Comparison of ENCODE assay signal across 14 cellular contexts in the genomic region with DNA sequence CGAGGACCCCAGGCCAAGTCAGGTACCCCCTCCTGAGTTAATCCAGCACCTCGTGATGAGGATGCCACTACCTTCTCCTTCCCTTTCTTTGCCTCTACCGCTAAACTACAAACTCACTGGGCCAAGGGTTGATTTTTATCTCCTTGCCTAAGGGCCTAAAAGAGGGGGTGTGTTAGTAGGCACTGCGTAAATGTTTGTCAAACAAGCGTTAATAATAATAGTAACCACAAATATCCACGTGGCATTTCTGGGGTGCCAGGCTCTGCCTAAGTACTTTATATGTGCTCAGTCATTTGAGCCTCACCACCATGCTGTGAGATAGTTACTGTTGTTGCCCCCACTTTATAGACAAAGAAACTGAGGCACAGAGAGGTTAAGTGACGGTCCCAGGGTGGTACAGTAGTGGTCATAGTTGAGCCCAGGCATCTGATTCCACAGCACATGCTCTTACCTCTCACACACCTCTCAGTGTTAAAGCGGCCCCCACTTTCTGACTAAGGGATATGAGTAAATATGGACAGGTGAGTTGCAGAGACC. TPM values are rescaled to one million over a fixed set of nuclear protein-coding genes. Genes with fewer than 3 reads are reported as not detected.
DNase-seq lines count a peak whose midpoint lies in the region; ATAC-seq and TF ChIP-seq lines count a peak whose summit lies in the region.
"Had no signal": no experiment of that assay in that cellular context is flagged by ENCODE, and none has a peak within 500 bp of the region (broad histone marks: within the 10 kb centered on the region; RNA-seq: fewer than 3 reads in every experiment).

No MANE protein-coding gene starts in this region.

- H3K9me3 ChIP-seq in neutrophil: no peaks in the 10 kb centered on the region
- no peaks in the 10 kb centered on the region for H3K9me3 ChIP-seq in upper lobe of left lung

- WGBS in upper lobe of left lung, 2 donors: 67 to 73% methylated on average over 8 of the region's 8 CpGs

- peak overlapping the region; percentile 49 to 50 for H3K4me3 ChIP-seq in neutrophil (ENCODE audit: low read depth in 1 of 2, low read length in 1 of 2)
- H3K4me3 ChIP-seq in upper lobe of left lung: no peak overlapping the region
- H3K4me3 ChIP-seq: MG63 had no signal

- intact Hi-C loops in activated CD4-positive, alpha-beta T cell treated with anti-CD3 and anti-CD28 coated beads, Interleukin-2, amount 10 ng/mL, durations not matched to agents 24 days and 14 days (cut with micrococcal nuclease): no loop called here

- peaks cover 46% of the 10 kb centered on the region for H3K36me3 Mint-ChIP-seq in WTC11
- H3K36me3 Mint-ChIP-seq in activated CD4-positive, alpha-beta T cell treated with anti-CD3 and anti-CD28 coated beads, Interleukin-2, amount 10 ng/mL, durations not matched to agents 24 days and 14 days (ENCODE audit: low read depth): peaks cover 2% of the 10 kb centered on the region

- H3K27me3 Mint-ChIP-seq in WTC11 (ENCODE audit: low read depth): no peaks in the 10 kb centered on the region
- no peaks in the 10 kb centered on the region for H3K27me3 Mint-ChIP-seq in activated CD4-positive, alpha-beta T cell treated with anti-CD3 and anti-CD28 coated beads, Interleukin-2, amount 10 ng/mL, durations not matched to agents 24 days and 14 days
- H3K27me3 Mint-ChIP-seq: activated CD8-positive, alpha-beta T cell treated with anti-CD3 and anti-CD28 coated beads for 36 hours; T-helper 17 cell had no signal

- H3K9me3 Mint-ChIP-seq in WTC11: peaks cover 10% of the 10 kb centered on the region
- H3K9me3 Mint-ChIP-seq in activated CD4-positive, alpha-beta T cell treated with anti-CD3 and anti-CD28 coated beads, Interleukin-2, amount 10 ng/mL, durations not matched to agents 24 days and 14 days: no peaks in the 10 kb centered on the region
- H3K9me3 Mint-ChIP-seq: activated CD8-positive, alpha-beta T cell treated with anti-CD3 and anti-CD28 coated beads for 36 hours had no signal

- H3K27me3 ChIP-seq in neutrophil (no peaks in the 10 kb centered on the region), upper lobe of left lung (no peaks in the 10 kb centered on the region)
- H3K27me3 ChIP-seq: MG63 had no signal

- H3K36me3 ChIP-seq in neutrophil: peaks cover 9% of the 10 kb centered on the region
- H3K36me3 ChIP-seq in upper lobe of left lung: peaks cover 0 to 26% (median 14%) of the 10 kb centered on the region in 4 donors

- 0 out of 2 replicates have a peak overlapping the region, but pooled peaks have one; percentile 32 for H3K27ac Mint-ChIP-seq in WTC11
- no peak overlapping the region for H3K27ac Mint-ChIP-seq in activated CD4-positive, alpha-beta T cell treated with anti-CD3 and anti-CD28 coated beads, Interleukin-2, amount 10 ng/mL, durations not matched to agents 24 days and 14 days
- H3K27ac Mint-ChIP-seq: activated CD8-positive, alpha-beta T cell treated with anti-CD3 and anti-CD28 coated beads for 36 hours; T-helper 17 cell had no signal

- TF ChIP-seq CTCF in WTC11 (IDR thresholded peaks at IDR 0.05) (no peak), neutrophil (IDR thresholded peaks at IDR 0.05) (no peak), upper lobe of left lung (IDR thresholded peaks at IDR 0.05) (no peak)

- ATAC-seq in WTC11 (no peak), esophagus mucosa (peak; percentile 6), upper lobe of left lung (ENCODE audit: low FRiP score in 2 of 2) (peak; percentile 1 to 34)
- ATAC-seq: activated CD8-positive, alpha-beta T cell treated with anti-CD3 and anti-CD28 coated beads for 36 hours; stimulated activated naive CD8-positive, alpha-beta T cell treated with anti-CD3 and anti-CD28 coated beads, Interleukin-15, Interleukin-2, amounts not matched to agents 100 U/mL and 50 U/mL, for 24 hours had no signal

- DNase-seq in WTC11 (ENCODE audit: low spot score) (no peak), upper lobe of left lung (no peak), NCI-H2029 (lab: John Stamatoyannopoulos, UW) (no peak), NCI-H524 treated with DMSO at 0.1 percent for 48 hours (lab: John Stamatoyannopoulos, UW) (no peak)
- DNase-seq in activated CD4-positive, alpha-beta T cell treated with anti-CD3 and anti-CD28 coated beads, Interleukin-2, amount 10 ng/mL, durations not matched to agents 24 days and 14 days: no peak
- DNase-seq: activated CD8-positive, alpha-beta T cell treated with anti-CD3 and anti-CD28 coated beads for 36 hours; activated naive CD4-positive, alpha-beta T cell treated with Interleukin-2 at 50 U/mL for 16 hours; MG63; NCI-H2171 treated with DMSO at 0.1 percent for 48 hours; stimulated activated CD4-positive, alpha-beta T cell treated with anti-CD3 and anti-CD28 coated beads, Interleukin-2, amount 100 ng/mL, for 48 hours; stimulated activated naive CD8-positive, alpha-beta T cell treated with anti-CD3 and anti-CD28 coated beads, Interleukin-15, Interleukin-2, amounts not matched to agents 100 U/mL and 50 U/mL, for 24 hours; T-helper 17 cell had no signal

- peak overlapping the region; percentile 94 for H3K27ac ChIP-seq in neutrophil
- peak overlapping the region; percentile 90 to 91 (median 90) for H3K27ac ChIP-seq in upper lobe of left lung

- CTCF ChIA-PET in WTC11 (lab: Charles Lee): interaction anchor here (1.7 kb wide), 1 partner anchor 46 kb away, joined by 4 read pairs; no protein-coding TSS in a partner anchor

- no peak for TF ChIP-seq POLR2A in upper lobe of left lung (IDR thresholded peaks at IDR 0.05)

- POLR2A ChIA-PET in WTC11 (lab: Charles Lee): no interaction called here

- TF ChIP-seq EP300 in upper lobe of left lung (IDR thresholded peaks at IDR 0.05): peak in 2 of 4 donors; percentile 3 to 38

- H3K4me1 ChIP-seq in neutrophil (ENCODE audit: control insufficient read depth in 1 of 2, insufficient read depth in 1 of 2, low read depth in 1 of 2, low read length in 1 of 2) (peaks cover 31 to 35% of the 10 kb centered on the region in 2 experiments), upper lobe of left lung (peaks cover 30 to 55% (median 51%) of the 10 kb centered on the region in 4 donors)

- H3K4me3 Mint-ChIP-seq in WTC11: no peak overlapping the region
- H3K4me3 Mint-ChIP-seq in activated CD4-positive, alpha-beta T cell treated with anti-CD3 and anti-CD28 coated beads, Interleukin-2, amount 10 ng/mL, durations not matched to agents 24 days and 14 days: no peak overlapping the region
- H3K4me3 Mint-ChIP-seq: activated CD8-positive, alpha-beta T cell treated with anti-CD3 and anti-CD28 coated beads for 36 hours; T-helper 17 cell had no signal

- H3K4me1 Mint-ChIP-seq in WTC11: peaks cover 6% of the 10 kb centered on the region; the same call in 1 of the 2 replicates
- peaks cover 7% of the 10 kb centered on the region for H3K4me1 Mint-ChIP-seq in activated CD4-positive, alpha-beta T cell treated with anti-CD3 and anti-CD28 coated beads, Interleukin-2, amount 10 ng/mL, durations not matched to agents 24 days and 14 days

TF ChIP-seq in WTC11, 78 proteins besides CTCF, POLR2A, EP300 and RAD21 (continues in another document):
- TF ChIP-seq ELF4 (CRISPR knock-in tag; IDR thresholded peaks at IDR 0.05; ENCODE audit: low read depth) (no peak), RELA (CRISPR knock-in tag; IDR thresholded peaks at IDR 0.05; ENCODE audit: borderline replicate concordance) (no peak), CBFB (CRISPR knock-in tag; IDR thresholded peaks at IDR 0.05; ENCODE audit: low read depth) (no peak), TP53 (CRISPR knock-in tag; IDR thresholded peaks at IDR 0.05) (no peak)
- TF ChIP-seq, protein P1, sequence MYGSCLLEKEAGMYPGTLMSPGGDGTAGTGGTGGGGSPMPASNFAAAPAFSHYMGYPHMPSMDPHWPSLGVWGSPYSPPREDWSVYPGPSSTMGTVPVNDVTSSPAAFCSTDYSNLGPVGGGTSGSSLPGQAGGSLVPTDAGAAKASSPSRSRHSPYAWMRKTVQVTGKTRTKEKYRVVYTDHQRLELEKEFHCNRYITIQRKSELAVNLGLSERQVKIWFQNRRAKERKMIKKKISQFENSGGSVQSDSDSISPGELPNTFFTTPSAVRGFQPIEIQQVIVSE (CRISPR knock-in tag; IDR thresholded peaks at IDR 0.05; ENCODE audit: borderline replicate concordance): no peak
- TF ChIP-seq, protein P2, sequence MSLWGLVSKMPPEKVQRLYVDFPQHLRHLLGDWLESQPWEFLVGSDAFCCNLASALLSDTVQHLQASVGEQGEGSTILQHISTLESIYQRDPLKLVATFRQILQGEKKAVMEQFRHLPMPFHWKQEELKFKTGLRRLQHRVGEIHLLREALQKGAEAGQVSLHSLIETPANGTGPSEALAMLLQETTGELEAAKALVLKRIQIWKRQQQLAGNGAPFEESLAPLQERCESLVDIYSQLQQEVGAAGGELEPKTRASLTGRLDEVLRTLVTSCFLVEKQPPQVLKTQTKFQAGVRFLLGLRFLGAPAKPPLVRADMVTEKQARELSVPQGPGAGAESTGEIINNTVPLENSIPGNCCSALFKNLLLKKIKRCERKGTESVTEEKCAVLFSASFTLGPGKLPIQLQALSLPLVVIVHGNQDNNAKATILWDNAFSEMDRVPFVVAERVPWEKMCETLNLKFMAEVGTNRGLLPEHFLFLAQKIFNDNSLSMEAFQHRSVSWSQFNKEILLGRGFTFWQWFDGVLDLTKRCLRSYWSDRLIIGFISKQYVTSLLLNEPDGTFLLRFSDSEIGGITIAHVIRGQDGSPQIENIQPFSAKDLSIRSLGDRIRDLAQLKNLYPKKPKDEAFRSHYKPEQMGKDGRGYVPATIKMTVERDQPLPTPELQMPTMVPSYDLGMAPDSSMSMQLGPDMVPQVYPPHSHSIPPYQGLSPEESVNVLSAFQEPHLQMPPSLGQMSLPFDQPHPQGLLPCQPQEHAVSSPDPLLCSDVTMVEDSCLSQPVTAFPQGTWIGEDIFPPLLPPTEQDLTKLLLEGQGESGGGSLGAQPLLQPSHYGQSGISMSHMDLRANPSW (CRISPR knock-in tag; conservative IDR thresholded peaks at IDR 0.05; ENCODE audit: low read depth): no peak

RNA-seq across cellular contexts. Expression of a gene that starts 52.4 kb away (rescaled TPM):
- total RNA-seq in WTC11 (2021): 89.8 to 101 TPM (median 97.1 TPM) in 3 replicates
- total RNA-seq in esophagus mucosa: 58.3 TPM
- total RNA-seq in upper lobe of left lung: 100 to 1,000 TPM; 158 to 225 (median 173) TPM
- 47.1 and 47.3 TPM in 2 replicates for total RNA-seq in activated CD4-positive, alpha-beta T cell treated with anti-CD3 and anti-CD28 coated beads, Interleukin-2, amount 10 ng/mL, durations not matched to agents 24 days and 14 days

Comparison
In these comparisons a context has a peak if more than half of its experiments do, and no peak if none do; other contexts are left out.
1. H3K4me3 ChIP-seq: peak in neutrophil (2 of 2); none in upper lobe of left lung (0 of 4).